Comparison of ENCODE assay signal across 22 cellular contexts in genomic region chr22:23151827-23152226, GRCh38. TPM values are rescaled to one million over a fixed set of nuclear protein-coding genes. Genes with fewer than 3 reads are reported as not detected.
"Had no signal": no experiment of that assay in that cellular context is flagged by ENCODE, and none has a peak within 500 bp of the region (broad histone marks: within the 10 kb centered on the region; RNA-seq: fewer than 3 reads in every experiment).

No MANE protein-coding gene starts in this region.

- H3K27ac ChIP-seq: coronary artery, gastrocnemius medialis, tibial artery, uterus had no signal

- H3K4me1 ChIP-seq: gastrocnemius medialis, uterus had no signal

- ATAC-seq: activated CD8-positive, alpha-beta T cell treated with anti-CD3 and anti-CD28 coated beads for 36 hours; activated T-helper 17 cell treated with anti-CD3 and anti-CD28 coated beads, Interleukin-2, amount 50 U/mL, for 72 hours; gastrocnemius medialis; left ventricle myocardium superior; mucosa of descending colon; naive thymus-derived CD4-positive, alpha-beta T cell; stimulated activated naive CD8-positive, alpha-beta T cell treated with anti-CD3 and anti-CD28 coated beads, Interleukin-15, Interleukin-2, amounts not matched to agents 100 U/mL and 50 U/mL, for 24 hours had no signal

- DNase-seq: activated CD4-positive, alpha-beta T cell treated with anti-CD3 and anti-CD28 coated beads, Interleukin-2, amount 10 ng/mL, durations not matched to agents 24 days and 14 days; activated CD8-positive, alpha-beta T cell treated with anti-CD3 and anti-CD28 coated beads for 36 hours; activated naive CD4-positive, alpha-beta T cell treated with anti-CD3 and anti-CD28 coated beads for 36 hours; activated T-cell treated with anti-CD3 and anti-CD28 coated beads, Interleukin-2, amount 50 U/mL, for 1 hour; anterior cingulate cortex; gastrocnemius medialis; head of caudate nucleus; left ventricle myocardium superior; mesenchymal stem cell; naive thymus-derived CD4-positive, alpha-beta T cell; stimulated activated CD4-positive, alpha-beta T cell treated with anti-CD3 and anti-CD28 coated beads, Interleukin-12 subunit alpha, Interleukin-12 subunit beta, amount 100 ng/mL, for 4 hours; stimulated activated CD4-positive, alpha-beta T cell treated with anti-CD3 and anti-CD28 coated beads, Interleukin-1b, Interleukin-23, amount 100 ng/mL, for 48 hours; stimulated activated CD8-positive, alpha-beta memory T cell treated with anti-CD3 and anti-CD28 coated beads, Interleukin-4, amount 100 ng/mL, for 48 hours; stimulated activated naive CD8-positive, alpha-beta T cell treated with anti-CD3 and anti-CD28 coated beads, Interleukin-15, Interleukin-2, amounts not matched to agents 100 U/mL and 50 U/mL, for 24 hours; substantia nigra; T-helper 1 cell; T1000; tibial artery; uterus had no signal

- H3K27me3 ChIP-seq: gastrocnemius medialis, tibial artery, uterus had no signal

- H3K9me3 ChIP-seq: gastrocnemius medialis, mucosa of descending colon, tibial artery, uterus had no signal

- H3K36me3 ChIP-seq: gastrocnemius medialis, uterus had no signal

- H3K4me3 ChIP-seq: coronary artery, gastrocnemius medialis, mucosa of descending colon, tibial artery, uterus had no signal

RNA-seq across cellular contexts. Expression of gene RAB36, which starts 6.5 kb away (rescaled TPM):
- total RNA-seq: activated CD4-positive, alpha-beta T cell treated with anti-CD3 and anti-CD28 coated beads, Interleukin-2, amount 10 ng/mL, durations not matched to agents 24 days and 14 days; activated naive CD4-positive, alpha-beta T cell treated with anti-CD3 and anti-CD28 coated beads for 36 hours had no signal

RNA-seq across cellular contexts. Expression of gene RSPH14, which starts 10.0 kb away (rescaled TPM):
- total RNA-seq: activated CD4-positive, alpha-beta T cell treated with anti-CD3 and anti-CD28 coated beads, Interleukin-2, amount 10 ng/mL, durations not matched to agents 24 days and 14 days; activated CD8-positive, alpha-beta T cell treated with anti-CD3 and anti-CD28 coated beads for 36 hours; activated T-helper 17 cell treated with anti-CD3 and anti-CD28 coated beads, Interleukin-2, amount 50 U/mL, for 72 hours; gastrocnemius medialis; left ventricle myocardium superior had no signal
